ENCODE assay signal across 8 cellular contexts in the genomic region with DNA sequence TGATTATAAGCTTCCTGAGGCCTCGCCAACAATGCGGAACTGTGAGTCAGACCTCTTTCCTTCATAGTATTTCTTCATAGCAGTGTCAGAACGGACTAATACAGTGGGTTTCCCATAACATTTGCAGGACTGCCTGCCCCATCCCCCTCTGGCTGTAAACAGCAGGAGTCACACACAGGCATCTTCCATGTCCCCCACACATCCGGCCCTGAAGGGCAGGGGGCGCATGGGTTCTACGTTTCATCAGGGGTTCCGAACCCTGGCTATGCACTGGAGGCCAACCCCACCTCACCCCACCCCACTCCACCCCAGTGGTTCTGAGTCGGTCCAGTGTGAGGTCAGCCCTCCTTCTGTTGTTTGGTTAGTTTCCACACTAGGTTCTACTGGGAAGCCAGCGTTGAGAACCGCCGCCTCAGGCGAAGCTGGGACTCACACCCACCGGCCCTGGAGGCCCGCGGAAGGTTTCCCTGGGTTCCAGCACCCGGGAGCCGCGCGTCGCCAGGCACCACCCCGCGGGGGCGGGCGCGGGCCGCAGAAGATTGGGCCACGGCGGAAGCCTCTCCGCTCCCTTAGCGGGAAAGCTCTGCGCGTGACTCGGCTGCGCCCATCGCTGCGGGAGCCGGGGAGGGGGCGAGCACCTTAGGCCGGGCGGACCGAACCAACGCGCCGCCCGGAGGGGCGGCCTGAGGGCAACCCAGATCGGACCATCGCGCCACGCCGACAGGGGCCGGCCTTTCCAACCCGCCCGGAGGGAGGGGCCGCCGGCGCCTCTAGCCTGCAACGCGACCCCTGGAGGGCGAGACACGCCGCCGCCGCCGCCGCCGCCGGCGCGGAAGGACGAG. TPM values are rescaled to one million over a fixed set of nuclear protein-coding genes. Genes with fewer than 3 reads are reported as not detected.
DNase-seq lines count a peak whose midpoint lies in the region; ATAC-seq and TF ChIP-seq lines count a peak whose summit lies in the region.

A gene with protein sequence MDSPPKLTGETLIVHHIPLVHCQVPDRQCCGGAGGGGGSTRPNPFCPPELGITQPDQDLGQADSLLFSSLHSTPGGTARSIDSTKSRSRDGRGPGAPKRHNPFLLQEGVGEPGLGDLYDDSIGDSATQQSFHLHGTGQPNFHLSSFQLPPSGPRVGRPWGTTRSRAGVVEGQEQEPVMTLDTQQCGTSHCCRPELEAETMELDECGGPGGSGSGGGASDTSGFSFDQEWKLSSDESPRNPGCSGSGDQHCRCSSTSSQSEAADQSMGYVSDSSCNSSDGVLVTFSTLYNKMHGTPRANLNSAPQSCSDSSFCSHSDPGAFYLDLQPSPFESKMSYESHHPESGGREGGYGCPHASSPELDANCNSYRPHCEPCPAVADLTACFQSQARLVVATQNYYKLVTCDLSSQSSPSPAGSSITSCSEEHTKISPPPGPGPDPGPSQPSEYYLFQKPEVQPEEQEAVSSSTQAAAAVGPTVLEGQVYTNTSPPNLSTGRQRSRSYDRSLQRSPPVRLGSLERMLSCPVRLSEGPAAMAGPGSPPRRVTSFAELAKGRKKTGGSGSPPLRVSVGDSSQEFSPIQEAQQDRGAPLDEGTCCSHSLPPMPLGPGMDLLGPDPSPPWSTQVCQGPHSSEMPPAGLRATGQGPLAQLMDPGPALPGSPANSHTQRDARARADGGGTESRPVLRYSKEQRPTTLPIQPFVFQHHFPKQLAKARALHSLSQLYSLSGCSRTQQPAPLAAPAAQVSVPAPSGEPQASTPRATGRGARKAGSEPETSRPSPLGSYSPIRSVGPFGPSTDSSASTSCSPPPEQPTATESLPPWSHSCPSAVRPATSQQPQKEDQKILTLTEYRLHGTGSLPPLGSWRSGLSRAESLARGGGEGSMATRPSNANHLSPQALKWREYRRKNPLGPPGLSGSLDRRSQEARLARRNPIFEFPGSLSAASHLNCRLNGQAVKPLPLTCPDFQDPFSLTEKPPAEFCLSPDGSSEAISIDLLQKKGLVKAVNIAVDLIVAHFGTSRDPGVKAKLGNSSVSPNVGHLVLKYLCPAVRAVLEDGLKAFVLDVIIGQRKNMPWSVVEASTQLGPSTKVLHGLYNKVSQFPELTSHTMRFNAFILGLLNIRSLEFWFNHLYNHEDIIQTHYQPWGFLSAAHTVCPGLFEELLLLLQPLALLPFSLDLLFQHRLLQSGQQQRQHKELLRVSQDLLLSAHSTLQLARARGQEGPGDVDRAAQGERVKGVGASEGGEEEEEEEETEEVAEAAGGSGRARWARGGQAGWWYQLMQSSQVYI (N-terminal part only) (plus strand): TSS at position 799 of the 842 bp plus-strand sequence. CDS start 56,411 bp downstream, outside the sequence.

- POLR2A ChIA-PET in PC-9 (lab: Charles Lee; ENCODE audit: unreplicated experiment): no interaction called here

- BruUV-seq in PC-9 (replicated peaks; lab: Mats Ljungman, UMichigan): no TSS peak

- TF ChIP-seq POLR2A in suprapubic skin (IDR thresholded peaks at IDR 0.05): peak in 1 of 2 donors; percentile 58

- H3K27me3 Mint-ChIP-seq in activated naive CD4-positive, alpha-beta T cell treated with anti-CD3 and anti-CD28 coated beads, Interleukin-2, amount 10 ng/mL, durations not matched to agents 7 days and 5 days: peaks cover 29% of the 10 kb centered on the region
- peaks cover 0 to 3% of the 10 kb centered on the region in 2 donors for H3K27me3 Mint-ChIP-seq in natural killer cell treated with Interleukin-12 subunit alpha and Interleukin-12 subunit beta and Interleukin-15 and Interleukin-18, amount 100 ng/mL, for 72 hours

- H3K4me3 ChIP-seq in PC-9 (peak within 1 kb of the TSS; percentile 76), suprapubic skin (peak within 1 kb of the TSS; percentile 93)

- intact Hi-C loops in PC-9 (cut with micrococcal nuclease; ENCODE audit: unreplicated experiment): loop anchor here (1.0 to 10.0 kb wide), 3 partner anchors 29 to 245 kb away; a partner anchor contains a TSS

- H3F3A ChIP-seq in PC-9 (ENCODE audit: insufficient read depth, low read depth): peaks cover 36% of the 10 kb centered on the region

- peaks cover 54% of the 10 kb centered on the region for H3K79me2 ChIP-seq in PC-9 (ENCODE audit: low read depth)

- no peaks in the 10 kb centered on the region for H3K36me3 ChIP-seq in PC-9 (ENCODE audit: low read depth)
- H3K36me3 ChIP-seq in suprapubic skin: no peaks in the 10 kb centered on the region

- H3K27ac ChIP-seq in PC-9 (peak within 1 kb of the TSS; percentile 86), suprapubic skin (peak within 1 kb of the TSS; percentile 95)

- 8% methylated on average over 13 of the region's 71 CpGs for WGBS in suprapubic skin

- H2AFZ ChIP-seq in PC-9: peak within 1 kb of the TSS; percentile 84

- H3K36me3 Mint-ChIP-seq in activated naive CD4-positive, alpha-beta T cell treated with anti-CD3 and anti-CD28 coated beads, Interleukin-2, amount 10 ng/mL, durations not matched to agents 7 days and 5 days: no peaks in the 10 kb centered on the region
- no peaks in the 10 kb centered on the region for H3K36me3 Mint-ChIP-seq in natural killer cell treated with Interleukin-12 subunit alpha and Interleukin-12 subunit beta and Interleukin-15 and Interleukin-18, amount 100 ng/mL, for 72 hours

- TF ChIP-seq CTCF in PC-9 (conservative IDR thresholded peaks at IDR 0.05) (peak; percentile 39; the same call in 1 of the 2 replicates), suprapubic skin (IDR thresholded peaks at IDR 0.05) (peak; percentile 30 to 32)

- no peaks in the 10 kb centered on the region for H3K9me3 Mint-ChIP-seq in activated naive CD4-positive, alpha-beta T cell treated with anti-CD3 and anti-CD28 coated beads, Interleukin-2, amount 10 ng/mL, durations not matched to agents 7 days and 5 days
- H3K9me3 Mint-ChIP-seq in natural killer cell treated with Interleukin-12 subunit alpha and Interleukin-12 subunit beta and Interleukin-15 and Interleukin-18, amount 100 ng/mL, for 72 hours: no peaks in the 10 kb centered on the region

- CTCF ChIA-PET in PC-9 (lab: Charles Lee): interaction anchor here (0.5 to 0.7 kb wide), 3 partner anchors 29 to 1261 kb away, joined by 3 read pairs; no protein-coding TSS in a partner anchor
- CTCF ChIA-PET in activated naive CD4-positive, alpha-beta T cell treated with anti-CD3 and anti-CD28 coated beads, Interleukin-2, amount 10 ng/mL, durations not matched to agents 7 days and 5 days (lab: Charles Lee): interaction anchor here (0.6 to 1.6 kb wide), 7 partner anchors 63 to 787 kb away, joined by 3 to 14 read pairs (median 4); no protein-coding TSS in a partner anchor

- peak; percentile 92 for DNase-seq in EL
- DNase-seq in PC-9: peak; percentile 64 to 82
- peak; percentile 72 for DNase-seq in activated naive CD4-positive, alpha-beta T cell treated with anti-CD3 and anti-CD28 coated beads, Interleukin-2, amount 10 ng/mL, durations not matched to agents 7 days and 5 days
- DNase-seq in foreskin melanocyte: peak; percentile 73
- peak; percentile 83 for DNase-seq in natural killer cell treated with Interleukin-12 subunit alpha and Interleukin-12 subunit beta and Interleukin-15 and Interleukin-18, amount 100 ng/mL, for 72 hours (ENCODE audit: low spot score)
- DNase-seq in suprapubic skin (ENCODE audit: low spot score in 2 of 2): peak; percentile 87 to 90

- TF ChIP-seq EP300 in Ishikawa (IDR thresholded peaks at IDR 0.05; ENCODE audit: borderline replicate concordance): no peak; the same call in 1 of the 2 replicates
- TF ChIP-seq EP300 in suprapubic skin (IDR thresholded peaks at IDR 0.05): no peak

- no peak within 1 kb of the TSS for H3K27ac Mint-ChIP-seq in activated naive CD4-positive, alpha-beta T cell treated with anti-CD3 and anti-CD28 coated beads, Interleukin-2, amount 10 ng/mL, durations not matched to agents 7 days and 5 days
- H3K27ac Mint-ChIP-seq in natural killer cell treated with Interleukin-12 subunit alpha and Interleukin-12 subunit beta and Interleukin-15 and Interleukin-18, amount 100 ng/mL, for 72 hours: peak within 1 kb of the TSS; percentile 56 to 83

- H3K4me1 Mint-ChIP-seq in activated naive CD4-positive, alpha-beta T cell treated with anti-CD3 and anti-CD28 coated beads, Interleukin-2, amount 10 ng/mL, durations not matched to agents 7 days and 5 days: peaks cover 29% of the 10 kb centered on the region
- peaks cover 27 to 32% of the 10 kb centered on the region in 2 donors for H3K4me1 Mint-ChIP-seq in natural killer cell treated with Interleukin-12 subunit alpha and Interleukin-12 subunit beta and Interleukin-15 and Interleukin-18, amount 100 ng/mL, for 72 hours (ENCODE audit: low read depth in 2 of 2)

- ATAC-seq in natural killer cell treated with Interleukin-12 subunit alpha and Interleukin-12 subunit beta and Interleukin-15 and Interleukin-18, amount 100 ng/mL, for 72 hours: peak; percentile 81 to 88
- no peak for ATAC-seq in HG02678 (IDR thresholded peaks at IDR 0.05; ENCODE audit: unreplicated experiment)

- TF ChIP-seq RAD21 in Ishikawa (IDR thresholded peaks at IDR 0.05; ENCODE audit: low read depth): peak; percentile 55

- H3K9me3 ChIP-seq in PC-9 (ENCODE audit: insufficient read depth, low read depth): no peaks in the 10 kb centered on the region
- peaks cover 2% of the 10 kb centered on the region for H3K9me3 ChIP-seq in suprapubic skin

- H3K27me3 ChIP-seq in PC-9 (ENCODE audit: insufficient read depth, low read depth) (no peaks in the 10 kb centered on the region), suprapubic skin (no peaks in the 10 kb centered on the region)

- H3K9me2 ChIP-seq in PC-9 (ENCODE audit: insufficient read depth): no peaks in the 10 kb centered on the region

- no peaks in the 10 kb centered on the region for H4K20me1 ChIP-seq in PC-9 (ENCODE audit: insufficient read depth)

- peak within 1 kb of the TSS; percentile 79 for H3K4me3 Mint-ChIP-seq in activated naive CD4-positive, alpha-beta T cell treated with anti-CD3 and anti-CD28 coated beads, Interleukin-2, amount 10 ng/mL, durations not matched to agents 7 days and 5 days
- H3K4me3 Mint-ChIP-seq in natural killer cell treated with Interleukin-12 subunit alpha and Interleukin-12 subunit beta and Interleukin-15 and Interleukin-18, amount 100 ng/mL, for 72 hours: peak within 1 kb of the TSS; percentile 87

- H3K4me1 ChIP-seq in PC-9 (replicated peaks; ENCODE audit: insufficient read depth): peaks cover 18% of the 10 kb centered on the region
- peaks cover 39% of the 10 kb centered on the region for H3K4me1 ChIP-seq in suprapubic skin

- peak within 1 kb of the TSS; percentile 82 for H3K4me2 ChIP-seq in PC-9

TF ChIP-seq in Ishikawa, 13 proteins besides CTCF, POLR2A, EP300 and RAD21 (continues in another document):
- TF ChIP-seq TCF12 (IDR thresholded peaks at IDR 0.05; ENCODE audit: low read depth) (peak; percentile 77), NFIC (IDR thresholded peaks at IDR 0.05) (no peak; the same call in 1 of the 2 replicates), EGR1 (IDR thresholded peaks at IDR 0.05) (peak; percentile 88)
- TF ChIP-seq, protein P1, sequence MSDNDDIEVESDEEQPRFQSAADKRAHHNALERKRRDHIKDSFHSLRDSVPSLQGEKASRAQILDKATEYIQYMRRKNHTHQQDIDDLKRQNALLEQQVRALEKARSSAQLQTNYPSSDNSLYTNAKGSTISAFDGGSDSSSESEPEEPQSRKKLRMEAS (IDR thresholded peaks at IDR 0.05): peak; percentile 79; the same call in 1 of the 2 replicates

RNA-seq across cellular contexts. Expression of the gene that starts here (rescaled TPM):
- 10.1 and 12.5 TPM in 2 replicates for total RNA-seq in PC-9 (2021)
- 1 to 10 TPM; 5.6 to 8.3 TPM for total RNA-seq in natural killer cell treated with Interleukin-12 subunit alpha and Interleukin-12 subunit beta and Interleukin-15 and Interleukin-18, amount 100 ng/mL, for 72 hours
- 10 to 100 TPM; 17.5 to 22.3 (median 19.0) TPM for total RNA-seq in suprapubic skin
